Comparison of ENCODE assay signal across 9 cellular contexts in the genomic region with DNA sequence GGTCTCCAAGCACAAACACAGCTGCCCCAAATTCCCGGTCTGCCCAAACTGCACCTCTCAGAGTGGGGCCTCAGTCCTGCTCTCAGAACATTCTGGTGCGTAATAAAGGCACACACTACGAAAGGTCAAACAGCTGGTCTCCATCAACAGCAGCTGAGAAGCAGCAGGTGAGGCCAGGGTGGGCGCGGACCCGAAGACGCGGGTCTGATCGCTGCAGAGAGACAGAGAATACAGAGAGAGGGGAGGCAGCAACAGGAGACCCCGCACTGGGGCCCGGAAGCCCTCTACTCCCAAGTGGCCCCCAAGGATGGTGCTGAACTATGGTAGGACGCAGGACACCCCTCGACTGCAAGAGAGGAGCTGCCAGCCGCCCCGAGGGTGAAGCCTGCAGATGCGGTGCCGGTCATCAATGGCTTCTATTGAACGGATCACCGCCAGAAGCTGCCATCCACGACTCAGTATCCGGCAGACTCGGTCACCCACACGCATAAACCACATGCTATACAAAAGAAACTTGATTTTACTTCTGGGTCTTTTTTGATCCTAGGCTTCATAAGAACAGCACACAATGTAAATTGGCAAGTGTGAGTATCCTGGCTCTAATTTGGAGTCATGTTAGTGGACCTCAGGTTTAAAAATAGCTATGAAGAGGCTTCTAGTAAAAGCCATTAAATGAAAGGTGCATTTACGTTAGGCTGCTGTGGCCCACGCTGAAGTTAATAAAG. TPM values are rescaled to one million over a fixed set of nuclear protein-coding genes. Genes with fewer than 3 reads are reported as not detected.
DNase-seq lines count a peak whose midpoint lies in the region; ATAC-seq and TF ChIP-seq lines count a peak whose summit lies in the region.
"Had no signal": no experiment of that assay in that cellular context is flagged by ENCODE, and none has a peak within 500 bp of the region (broad histone marks: within the 10 kb centered on the region; RNA-seq: fewer than 3 reads in every experiment).

No MANE protein-coding gene starts in this region.

- H3K36me3 Mint-ChIP-seq in activated CD8-positive, alpha-beta memory T cell treated with anti-CD3 and anti-CD28 coated beads, Interleukin-2, amount 10 ng/mL, durations not matched to agents 7 days and 5 days, result peaks cover 17% of the 10 kb centered on the region

- peaks cover 64% of the 10 kb centered on the region for H3K4me1 Mint-ChIP-seq in activated CD8-positive, alpha-beta memory T cell treated with anti-CD3 and anti-CD28 coated beads, Interleukin-2, amount 10 ng/mL, durations not matched to agents 7 days and 5 days

- TF ChIP-seq POLR2A in Peyer's patch (IDR thresholded peaks at IDR 0.05) (no peak), suprapubic skin (IDR thresholded peaks at IDR 0.05) (no peak)

- CTCF ChIA-PET in activated CD8-positive, alpha-beta memory T cell treated with anti-CD3 and anti-CD28 coated beads, Interleukin-2, amount 10 ng/mL, durations not matched to agents 7 days and 5 days (lab: Charles Lee), result interaction anchor here (0.9 to 1.9 kb wide), 3 partner anchors 13 to 98 kb away, joined by 3 to 6 read pairs (median 3); no protein-coding TSS in a partner anchor

- peak overlapping the region; percentile 16 for H3K27ac Mint-ChIP-seq in activated CD8-positive, alpha-beta memory T cell treated with anti-CD3 and anti-CD28 coated beads, Interleukin-2, amount 10 ng/mL, durations not matched to agents 7 days and 5 days

- peak overlapping the region; percentile 34; the same call in 1 of the 2 replicates for H3K9ac ChIP-seq in iPS-20b (ENCODE audit: low read depth, low read length)

- WGBS in suprapubic skin, result 71% methylated on average over 17 of the region's 25 CpGs

- ATAC-seq in activated CD8-positive, alpha-beta memory T cell treated with anti-CD3 and anti-CD28 coated beads, Interleukin-2, amount 10 ng/mL, durations not matched to agents 7 days and 5 days, result peak; percentile 65

- no peaks in the 10 kb centered on the region for H3K27me3 Mint-ChIP-seq in activated CD8-positive, alpha-beta memory T cell treated with anti-CD3 and anti-CD28 coated beads, Interleukin-2, amount 10 ng/mL, durations not matched to agents 7 days and 5 days

- peak; percentile 56 for DNase-seq in activated CD8-positive, alpha-beta memory T cell treated with anti-CD3 and anti-CD28 coated beads, Interleukin-2, amount 10 ng/mL, durations not matched to agents 7 days and 5 days
- DNase-seq in activated CD8-positive, alpha-beta memory T cell treated with anti-CD3 and anti-CD28 coated beads, Interleukin-2, amount 50 U/mL, for 4 hours, result no peak
- DNase-seq in Peyer's patch (peak in 1 of 3 donors; percentile 37), suprapubic skin (ENCODE audit: low spot score in 2 of 2) (no peak), NCI-H446 treated with DMSO at 0.1 percent for 48 hours (lab: John Stamatoyannopoulos, UW) (no peak), NCI-H2227 (lab: John Stamatoyannopoulos, UW; ENCODE audit: unreplicated experiment) (no peak), DMS53 treated with DMSO at 0.1 percent for 48 hours (lab: John Stamatoyannopoulos, UW; ENCODE audit: unreplicated experiment) (no peak)
- DNase-seq: Karpas-422 had no signal

- H3K27me3 ChIP-seq in Peyer's patch (no peaks in the 10 kb centered on the region), iPS-20b (ENCODE audit: insufficient read depth, low read length) (no peaks in the 10 kb centered on the region), suprapubic skin (no peaks in the 10 kb centered on the region)

- H3K4me3 ChIP-seq in Peyer's patch, result peak overlapping the region in 3 of 4 donors; percentile 2 to 17 (median 12)
- no peak overlapping the region for H3K4me3 ChIP-seq in iPS-20b (ENCODE audit: low read length)
- H3K4me3 ChIP-seq in suprapubic skin, result peak overlapping the region; percentile 20

- H3K4me3 Mint-ChIP-seq in activated CD8-positive, alpha-beta memory T cell treated with anti-CD3 and anti-CD28 coated beads, Interleukin-2, amount 10 ng/mL, durations not matched to agents 7 days and 5 days, result peak overlapping the region; percentile 38

- no peak for TF ChIP-seq EP300 in suprapubic skin (IDR thresholded peaks at IDR 0.05)

- H3K27ac ChIP-seq in Peyer's patch (peak overlapping the region; percentile 50 to 87 (median 70)), iPS-20b (ENCODE audit: low read length) (peak overlapping the region; percentile 29), suprapubic skin (peak overlapping the region; percentile 53)

- no peaks in the 10 kb centered on the region for H3K9me3 Mint-ChIP-seq in activated CD8-positive, alpha-beta memory T cell treated with anti-CD3 and anti-CD28 coated beads, Interleukin-2, amount 10 ng/mL, durations not matched to agents 7 days and 5 days (ENCODE audit: low read depth)

- H3K9me3 ChIP-seq in Peyer's patch, result no peaks in the 10 kb centered on the region
- H3K9me3 ChIP-seq in iPS-20b (ENCODE audit: insufficient read depth, low read depth, low read length), result no peaks in the 10 kb centered on the region
- no peaks in the 10 kb centered on the region for H3K9me3 ChIP-seq in suprapubic skin

- H3K4me1 ChIP-seq in Peyer's patch (peaks cover 24 to 83% (median 33%) of the 10 kb centered on the region in 4 donors), iPS-20b (ENCODE audit: insufficient read depth, low read length) (peaks cover 32% of the 10 kb centered on the region), suprapubic skin (peaks cover 77% of the 10 kb centered on the region)

- H3K36me3 ChIP-seq in Peyer's patch (peaks cover 0 to 3% (median 0%) of the 10 kb centered on the region in 3 donors), iPS-20b (ENCODE audit: insufficient read depth, low read depth, low read length) (peaks cover 9% of the 10 kb centered on the region; the same call in 1 of the 2 replicates), suprapubic skin (no peaks in the 10 kb centered on the region)

- TF ChIP-seq CTCF in Peyer's patch (IDR thresholded peaks at IDR 0.05), result no peak
- no peak for TF ChIP-seq CTCF in suprapubic skin (IDR thresholded peaks at IDR 0.05)

RNA-seq across cellular contexts. Expression of gene STK24, which starts 33.4 kb away (rescaled TPM):
- total RNA-seq in activated CD8-positive, alpha-beta memory T cell treated with anti-CD3 and anti-CD28 coated beads, Interleukin-2, amount 10 ng/mL, durations not matched to agents 7 days and 5 days, result 100 to 1,000 TPM; 134 to 148 TPM
- 100 to 1,000 TPM in 3 of 4 donors, 10 to 100 TPM in 1; 84.2 to 137 (median 119) TPM for total RNA-seq in Peyer's patch
- 100 to 1,000 TPM; 132 to 200 (median 176) TPM for total RNA-seq in suprapubic skin
